15 cellular contexts compared by ENCODE assay signal in the genomic region with DNA sequence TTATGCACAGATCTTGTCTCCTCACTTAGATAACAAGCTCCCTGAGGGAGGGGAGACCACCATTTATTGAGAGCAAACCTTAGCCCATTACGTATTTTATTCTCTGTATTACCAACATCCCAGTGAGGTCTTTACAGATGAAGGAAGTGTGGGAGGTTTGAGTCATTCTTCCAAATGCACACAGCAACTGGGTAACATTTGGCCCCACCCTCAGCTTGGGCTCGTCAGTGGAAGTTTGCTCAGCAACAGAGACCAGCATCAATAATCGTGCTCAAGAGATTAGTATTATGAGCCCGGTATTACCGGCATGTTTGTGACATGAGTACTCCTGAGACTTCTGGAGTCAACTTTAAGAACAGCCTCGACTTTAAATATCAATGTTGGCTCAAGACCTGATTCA.
DNase-seq lines count a peak whose midpoint lies in the region; ATAC-seq and TF ChIP-seq lines count a peak whose summit lies in the region.
"Had no signal": no experiment of that assay in that cellular context is flagged by ENCODE, and none has a peak within 500 bp of the region (broad histone marks: within the 10 kb centered on the region; RNA-seq: fewer than 3 reads in every experiment).

No MANE protein-coding gene starts in this region.

- H3K27me3 ChIP-seq in brain microvascular endothelial cell (replicated peaks) (no peaks in the 10 kb centered on the region), smooth muscle cell (ENCODE audit: low read depth) (no peaks in the 10 kb centered on the region)
- H3K27me3 ChIP-seq: thyroid gland had no signal

- WGBS in smooth muscle cell (ENCODE audit: low lambda C conversion rate): 17% methylated on average over 6 of the region's 6 CpGs

- no peaks in the 10 kb centered on the region for H4K20me1 ChIP-seq in smooth muscle cell (ENCODE audit: low read depth)

- ATAC-seq in naive thymus-derived CD8-positive, alpha-beta T cell: no peak
- ATAC-seq: left colon had no signal

- H3K36me3 ChIP-seq in brain microvascular endothelial cell (replicated peaks): no peaks in the 10 kb centered on the region
- no peaks in the 10 kb centered on the region for H3K36me3 ChIP-seq in smooth muscle cell (ENCODE audit: low read depth)
- H3K36me3 ChIP-seq: thyroid gland had no signal

- H3K4me1 ChIP-seq in smooth muscle cell (ENCODE audit: low read depth): no peaks in the 10 kb centered on the region
- H3K4me1 ChIP-seq: thyroid gland had no signal

- TF ChIP-seq CTCF in brain microvascular endothelial cell (IDR thresholded peaks at IDR 0.05; ENCODE audit: low read depth, low read length, missing control alignments): no peak
- TF ChIP-seq CTCF in smooth muscle cell (IDR thresholded peaks at IDR 0.05; ENCODE audit: borderline replicate concordance, insufficient read depth, poor library complexity, severe bottlenecking): no peak

- H3K4me2 ChIP-seq in smooth muscle cell: peak overlapping the region; percentile 9

- no peaks in the 10 kb centered on the region for H3F3A ChIP-seq in smooth muscle cell (ENCODE audit: low read depth)

- H3K27ac ChIP-seq in brain microvascular endothelial cell: peak overlapping the region; percentile 20
- H3K27ac ChIP-seq in smooth muscle cell (ENCODE audit: low read depth): peak overlapping the region; percentile 70
- H3K27ac ChIP-seq: thyroid gland had no signal

- in situ Hi-C loops in brain microvascular endothelial cell (cut with HindIII; ENCODE audit: low pct_ligation_motif_present, low sequenced_read_pairs): no loop called here

- DNase-seq in HPDE6-E6E7 (ENCODE audit: extremely low spot score) (peak; percentile 39), brain microvascular endothelial cell (peak; percentile 65), glomerular endothelial cell (ENCODE audit: extremely low read depth, low read depth, low spot score) (peak; percentile 50), smooth muscle cell (lab: John Stamatoyannopoulos, UW; ENCODE audit: unreplicated experiment) (no peak), T-helper 9 cell (no peak), hypothalamus (lab: John Stamatoyannopoulos, UW) (no peak)
- DNase-seq in naive thymus-derived CD8-positive, alpha-beta T cell: no peak
- DNase-seq: activated CD4-positive, alpha-beta T cell treated with anti-CD3 and anti-CD28 coated beads, Interleukin-2, amount 50 U/mL, for 4 hours; activated gamma-delta T cell treated with Interleukin-2 at 50 U/mL for 16 hours; cerebellar nuclear complex; left colon; NCI-H1436; NCI-H510A treated with DMSO at 0.1 percent for 48 hours; thyroid gland had no signal

- no peaks in the 10 kb centered on the region for H3K4me1 Mint-ChIP-seq in naive thymus-derived CD8-positive, alpha-beta T cell

- H3K27ac Mint-ChIP-seq in naive thymus-derived CD8-positive, alpha-beta T cell: no peak overlapping the region

- no peaks in the 10 kb centered on the region for H3K36me3 Mint-ChIP-seq in naive thymus-derived CD8-positive, alpha-beta T cell

- H3K9me3 ChIP-seq in smooth muscle cell (replicated peaks; ENCODE audit: low read depth): no peaks in the 10 kb centered on the region
- H3K9me3 ChIP-seq: thyroid gland had no signal

- peaks cover 0 to 9% (median 1%) of the 10 kb centered on the region in 5 donors for H3K27me3 Mint-ChIP-seq in naive thymus-derived CD8-positive, alpha-beta T cell

- H3K9me3 Mint-ChIP-seq in naive thymus-derived CD8-positive, alpha-beta T cell: peaks cover 0 to 21% (median 0%) of the 10 kb centered on the region in 9 donors
- H3K9me3 Mint-ChIP-seq: neural crest cell had no signal

- POLR2A ChIA-PET in naive thymus-derived CD8-positive, alpha-beta T cell (lab: Charles Lee): no interaction called here

- H3K9ac ChIP-seq in smooth muscle cell (ENCODE audit: low read depth): no peak overlapping the region

- H3K79me2 ChIP-seq in smooth muscle cell (ENCODE audit: low read depth): no peaks in the 10 kb centered on the region

- H3K4me3 ChIP-seq in brain microvascular endothelial cell (ENCODE audit: low read depth, low read length): no peak overlapping the region
- H3K4me3 ChIP-seq in smooth muscle cell: no peak overlapping the region
- H3K4me3 ChIP-seq: thyroid gland had no signal

- H3K4me3 Mint-ChIP-seq in naive thymus-derived CD8-positive, alpha-beta T cell: no peak overlapping the region
- H3K4me3 Mint-ChIP-seq: neural crest cell had no signal

- H2AFZ ChIP-seq in smooth muscle cell (ENCODE audit: low read depth): no peak overlapping the region

Comparison
In these comparisons a context has a peak if more than half of its experiments do, and no peak if none do; other contexts are left out.
1. DNase-seq: peak in HPDE6-E6E7 (single experiment), brain microvascular endothelial cell (single experiment) and glomerular endothelial cell (single experiment); none in smooth muscle cell (single experiment), T-helper 9 cell (single experiment), naive thymus-derived CD8-positive, alpha-beta T cell (0 of 10) and hypothalamus (0 of 51).